1 cellular context compared by ENCODE assay signal in the genomic region with DNA sequence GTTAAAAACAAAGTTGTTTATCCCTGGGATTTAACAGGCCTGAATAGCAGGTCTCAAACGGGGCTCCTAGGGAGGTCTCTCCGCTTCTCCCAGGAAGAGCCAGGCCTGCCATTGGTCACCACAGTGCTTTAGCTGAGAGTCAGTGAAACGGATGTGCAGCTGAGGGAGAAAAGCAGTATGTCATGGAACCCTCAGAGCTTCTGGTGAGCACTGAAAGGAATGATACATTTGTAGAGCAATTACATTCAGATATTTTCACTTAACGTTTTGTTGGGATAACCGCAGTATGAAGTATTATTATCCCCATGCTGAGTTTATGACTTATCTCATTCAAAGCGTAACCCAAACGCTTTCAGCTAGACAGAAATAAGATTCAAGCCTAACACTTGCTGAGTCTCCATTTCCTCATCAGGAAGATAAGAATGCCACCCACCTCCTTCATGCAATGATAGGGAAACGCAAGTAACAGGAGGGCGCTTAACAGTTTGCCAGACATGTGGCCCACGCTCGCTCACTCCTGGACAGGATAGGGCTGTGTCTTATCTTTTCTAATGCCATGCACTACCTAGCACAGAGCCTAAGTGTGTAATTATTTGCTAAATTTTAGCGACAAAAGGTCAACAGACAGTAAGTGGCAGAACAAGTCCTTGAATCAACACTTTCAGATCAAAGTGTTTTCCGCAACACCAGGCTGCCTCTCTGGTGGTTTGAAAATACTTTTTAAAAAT.
TF ChIP-seq lines count a peak whose summit lies in the region.

No MANE protein-coding gene starts in this region.

TF ChIP-seq in GM23338, 12 proteins besides CTCF, POLR2A, EP300 and RAD21:
- TF ChIP-seq, protein P1, sequence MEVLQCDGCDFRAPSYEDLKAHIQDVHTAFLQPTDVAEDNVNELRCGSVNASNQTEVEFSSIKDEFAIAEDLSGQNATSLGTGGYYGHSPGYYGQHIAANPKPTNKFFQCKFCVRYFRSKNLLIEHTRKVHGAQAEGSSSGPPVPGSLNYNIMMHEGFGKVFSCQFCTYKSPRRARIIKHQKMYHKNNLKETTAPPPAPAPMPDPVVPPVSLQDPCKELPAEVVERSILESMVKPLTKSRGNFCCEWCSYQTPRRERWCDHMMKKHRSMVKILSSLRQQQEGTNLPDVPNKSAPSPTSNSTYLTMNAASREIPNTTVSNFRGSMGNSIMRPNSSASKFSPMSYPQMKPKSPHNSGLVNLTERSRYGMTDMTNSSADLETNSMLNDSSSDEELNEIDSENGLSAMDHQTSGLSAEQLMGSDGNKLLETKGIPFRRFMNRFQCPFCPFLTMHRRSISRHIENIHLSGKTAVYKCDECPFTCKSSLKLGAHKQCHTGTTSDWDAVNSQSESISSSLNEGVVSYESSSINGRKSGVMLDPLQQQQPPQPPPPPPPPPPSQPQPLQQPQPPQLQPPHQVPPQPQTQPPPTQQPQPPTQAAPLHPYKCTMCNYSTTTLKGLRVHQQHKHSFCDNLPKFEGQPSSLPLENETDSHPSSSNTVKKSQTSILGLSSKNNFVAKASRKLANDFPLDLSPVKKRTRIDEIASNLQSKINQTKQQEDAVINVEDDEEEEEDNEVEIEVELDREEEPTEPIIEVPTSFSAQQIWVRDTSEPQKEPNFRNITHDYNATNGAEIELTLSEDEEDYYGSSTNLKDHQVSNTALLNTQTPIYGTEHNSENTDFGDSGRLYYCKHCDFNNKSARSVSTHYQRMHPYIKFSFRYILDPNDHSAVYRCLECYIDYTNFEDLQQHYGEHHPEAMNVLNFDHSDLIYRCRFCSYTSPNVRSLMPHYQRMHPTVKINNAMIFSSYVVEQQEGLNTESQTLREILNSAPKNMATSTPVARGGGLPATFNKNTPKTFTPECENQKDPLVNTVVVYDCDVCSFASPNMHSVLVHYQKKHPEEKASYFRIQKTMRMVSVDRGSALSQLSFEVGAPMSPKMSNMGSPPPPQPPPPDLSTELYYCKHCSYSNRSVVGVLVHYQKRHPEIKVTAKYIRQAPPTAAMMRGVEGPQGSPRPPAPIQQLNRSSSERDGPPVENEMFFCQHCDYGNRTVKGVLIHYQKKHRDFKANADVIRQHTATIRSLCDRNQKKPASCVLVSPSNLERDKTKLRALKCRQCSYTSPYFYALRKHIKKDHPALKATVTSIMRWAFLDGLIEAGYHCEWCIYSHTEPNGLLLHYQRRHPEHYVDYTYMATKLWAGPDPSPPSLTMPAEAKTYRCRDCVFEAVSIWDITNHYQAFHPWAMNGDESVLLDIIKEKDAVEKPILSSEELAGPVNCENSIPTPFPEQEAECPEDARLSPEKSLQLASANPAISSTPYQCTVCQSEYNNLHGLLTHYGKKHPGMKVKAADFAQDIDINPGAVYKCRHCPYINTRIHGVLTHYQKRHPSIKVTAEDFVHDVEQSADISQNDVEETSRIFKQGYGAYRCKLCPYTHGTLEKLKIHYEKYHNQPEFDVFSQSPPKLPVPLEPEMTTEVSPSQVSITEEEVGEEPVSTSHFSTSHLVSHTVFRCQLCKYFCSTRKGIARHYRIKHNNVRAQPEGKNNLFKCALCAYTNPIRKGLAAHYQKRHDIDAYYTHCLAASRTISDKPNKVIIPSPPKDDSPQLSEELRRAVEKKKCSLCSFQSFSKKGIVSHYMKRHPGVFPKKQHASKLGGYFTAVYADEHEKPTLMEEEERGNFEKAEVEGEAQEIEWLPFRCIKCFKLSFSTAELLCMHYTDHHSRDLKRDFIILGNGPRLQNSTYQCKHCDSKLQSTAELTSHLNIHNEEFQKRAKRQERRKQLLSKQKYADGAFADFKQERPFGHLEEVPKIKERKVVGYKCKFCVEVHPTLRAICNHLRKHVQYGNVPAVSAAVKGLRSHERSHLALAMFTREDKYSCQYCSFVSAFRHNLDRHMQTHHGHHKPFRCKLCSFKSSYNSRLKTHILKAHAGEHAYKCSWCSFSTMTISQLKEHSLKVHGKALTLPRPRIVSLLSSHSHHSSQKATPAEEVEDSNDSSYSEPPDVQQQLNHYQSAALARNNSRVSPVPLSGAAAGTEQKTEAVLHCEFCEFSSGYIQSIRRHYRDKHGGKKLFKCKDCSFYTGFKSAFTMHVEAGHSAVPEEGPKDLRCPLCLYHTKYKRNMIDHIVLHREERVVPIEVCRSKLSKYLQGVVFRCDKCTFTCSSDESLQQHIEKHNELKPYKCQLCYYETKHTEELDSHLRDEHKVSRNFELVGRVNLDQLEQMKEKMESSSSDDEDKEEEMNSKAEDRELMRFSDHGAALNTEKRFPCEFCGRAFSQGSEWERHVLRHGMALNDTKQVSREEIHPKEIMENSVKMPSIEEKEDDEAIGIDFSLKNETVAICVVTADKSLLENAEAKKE (CRISPR knock-in tag; IDR thresholded peaks at IDR 0.05) = no peak
- no peak for TF ChIP-seq ZNF114 (CRISPR knock-in tag; IDR thresholded peaks at IDR 0.05)
- no peak for TF ChIP-seq NANOG (IDR thresholded peaks at IDR 0.05; ENCODE audit: borderline replicate concordance)
- no peak for TF ChIP-seq POLR2AphosphoS5 (IDR thresholded peaks at IDR 0.05; ENCODE audit: low read depth)
- TF ChIP-seq EZH2phosphoT487 (IDR thresholded peaks at IDR 0.05; ENCODE audit: unreplicated experiment) = no peak
